In the genomic region with DNA sequence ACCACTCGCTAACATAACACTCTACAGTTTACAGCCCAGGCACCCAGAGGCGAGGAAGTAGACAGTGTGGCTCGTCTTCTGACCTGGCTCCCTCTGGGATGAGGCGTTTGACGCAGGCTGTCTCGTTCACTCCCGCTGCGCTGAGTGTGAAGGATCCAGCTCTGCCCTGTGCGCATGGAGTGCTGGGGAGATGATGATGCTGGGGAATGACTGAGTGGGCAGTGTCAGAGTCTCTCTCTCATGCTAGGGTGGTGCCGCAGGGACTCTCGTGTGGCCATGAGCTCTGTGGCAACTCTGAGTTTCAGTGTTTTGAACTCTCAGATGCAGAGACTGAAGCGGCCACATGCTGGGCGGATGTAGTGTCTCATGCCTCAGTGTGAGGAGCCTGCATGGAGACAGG, we compare ENCODE assay signal across 6 cellular contexts.
"Had no signal": no experiment of that assay in that cellular context is flagged by ENCODE, and none has a peak within 500 bp of the region (broad histone marks: within the 10 kb centered on the region; RNA-seq: fewer than 3 reads in every experiment).

No MANE protein-coding gene starts in this region.

- H3K4me1 Mint-ChIP-seq: GM23338, IgD-negative memory B cell had no signal

- H3K27ac ChIP-seq: HL-60 had no signal

- DNase-seq: H9, HCEC 1CT had no signal

- H3K36me3 Mint-ChIP-seq: IgD-negative memory B cell had no signal

- H3K27me3 Mint-ChIP-seq: IgD-negative memory B cell had no signal

- H2AFZ ChIP-seq: GM23338 had no signal

- H3K4me2 ChIP-seq: GM23338 had no signal

- H3K4me3 ChIP-seq: GM23338 had no signal

- H3K4me3 Mint-ChIP-seq: GM23338, H9, IgD-negative memory B cell had no signal

- ATAC-seq: GM23338, HepG2 had no signal

- H3K27ac Mint-ChIP-seq: GM23338, H9, IgD-negative memory B cell had no signal

- H3K9me3 Mint-ChIP-seq: GM23338, H9 had no signal
